20 cellular contexts compared by ENCODE assay signal in the genomic region with DNA sequence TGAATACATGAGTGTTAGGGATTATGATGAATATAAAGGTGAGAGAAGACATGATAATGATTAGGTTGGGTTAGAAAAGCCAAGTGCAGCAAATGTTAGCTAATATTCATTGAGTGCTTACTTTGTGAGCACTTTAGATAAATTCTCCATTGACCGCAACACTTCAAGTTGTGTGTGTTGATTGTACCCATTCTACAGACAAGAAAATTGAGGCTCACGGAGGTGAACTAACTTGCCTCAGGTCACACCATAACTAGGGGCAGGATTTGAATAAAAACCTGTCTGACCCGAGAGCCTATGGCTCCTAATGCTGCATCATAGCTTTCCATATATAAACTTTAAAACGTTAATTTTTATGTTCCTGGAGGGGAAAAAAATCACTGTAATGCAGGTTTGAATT. TPM values are rescaled to one million over a fixed set of nuclear protein-coding genes. Genes with fewer than 3 reads are reported as not detected.
A peak's percentile ranks its signal among the peaks of the same experiment; 100 is the strongest.
DNase-seq lines count a peak whose midpoint lies in the region; ATAC-seq, FAIRE-seq and TF ChIP-seq lines count a peak whose summit lies in the region.
"Had no signal": no experiment of that assay in that cellular context is flagged by ENCODE, and none has a peak within 500 bp of the region (broad histone marks: within the 10 kb centered on the region; RNA-seq: fewer than 3 reads in every experiment).

No MANE protein-coding gene starts in this region.

- peaks cover 26% of the 10 kb centered on the region for H3K4me1 ChIP-seq in MM.1S (ENCODE audit: low read length)
- H3K4me1 ChIP-seq in K562 (replicated peaks in 1 of 2; ENCODE audit: control insufficient read depth in 2 of 2, insufficient read depth in 2 of 2, low read length in 2 of 2), result no peaks in the 10 kb centered on the region
- peaks cover 10 to 22% (median 13%) of the 10 kb centered on the region in 3 donors for H3K4me1 ChIP-seq in esophagus squamous epithelium
- peaks cover 22 to 24% of the 10 kb centered on the region in 2 donors for H3K4me1 ChIP-seq in thyroid gland
- H3K4me1 ChIP-seq: BE2C, Caco-2 had no signal

- TF ChIP-seq RAD21 in K562 (CRISPR knock-in tag; conservative IDR thresholded peaks at IDR 0.05 in 1 of 2, IDR thresholded peaks at IDR 0.05 in 1 of 2), result no peak

- CTCF ChIA-PET in K562 (lab: Yijun Ruan, JAX; ENCODE audit: low intra/inter-chr PET ratio), result no interaction called here

- H3K4me3 ChIP-seq in MM.1S (ENCODE audit: low read length) (no peak overlapping the region), K562 (no peak overlapping the region), esophagus squamous epithelium (no peak overlapping the region), thyroid gland (replicated peaks in 1 of 3) (no peak overlapping the region)
- H3K4me3 ChIP-seq: GM23248 had no signal

- DNase-seq in MM.1S (no peak), K562 (ENCODE audit: extremely low read depth in 1 of 4, low spot score in 3 of 4) (no peak), esophagus squamous epithelium (lab: John Stamatoyannopoulos, UW) (no peak), thyroid gland (no peak), left lobe of liver (ENCODE audit: low spot score) (no peak)
- DNase-seq in effector memory CD8-positive, alpha-beta T cell, result no peak
- no peak for DNase-seq in activated CD4-positive, alpha-beta T cell treated with anti-CD3 and anti-CD28 coated beads, Interleukin-2, amount 10 ng/mL, durations not matched to agents 24 days and 14 days
- DNase-seq: BE2C; Caco-2; CD4-positive, alpha-beta T cell; GM23248; HFFc6 had no signal

- H3K27me3 ChIP-seq in MM.1S (replicated peaks; ENCODE audit: insufficient read depth, low read length) (no peaks in the 10 kb centered on the region), K562 (ENCODE audit: control insufficient read depth in 2 of 2, insufficient read depth in 2 of 2, low read length in 2 of 2) (peaks cover 3 to 39% of the 10 kb centered on the region in 2 experiments; a peak in 4 of 5 replicates), esophagus squamous epithelium (peaks cover 0 to 3% (median 0%) of the 10 kb centered on the region in 4 donors), thyroid gland (no peaks in the 10 kb centered on the region)
- H3K27me3 ChIP-seq: BE2C had no signal

- no peaks in the 10 kb centered on the region for H3K9me3 ChIP-seq in MM.1S (replicated peaks; ENCODE audit: insufficient read depth, low read length)
- H3K9me3 ChIP-seq in K562 (replicated peaks; ENCODE audit: control insufficient read depth, insufficient read depth, low read depth, low read length), result no peaks in the 10 kb centered on the region
- no peaks in the 10 kb centered on the region for H3K9me3 ChIP-seq in esophagus squamous epithelium
- no peaks in the 10 kb centered on the region for H3K9me3 ChIP-seq in thyroid gland
- H3K9me3 ChIP-seq: BE2C, Caco-2 had no signal

- H3F3A ChIP-seq in MM.1S (ENCODE audit: insufficient read depth, low read length), result peaks cover 5% of the 10 kb centered on the region; the same call in 1 of the 2 replicates

- no peaks in the 10 kb centered on the region for H3K9me2 ChIP-seq in MM.1S (replicated peaks; ENCODE audit: insufficient read depth, low read length)

- H3K36me3 ChIP-seq in MM.1S (replicated peaks; ENCODE audit: insufficient read depth, low read length) (no peaks in the 10 kb centered on the region), K562 (ENCODE audit: control insufficient read depth, insufficient read depth, low read length) (no peaks in the 10 kb centered on the region), esophagus squamous epithelium (no peaks in the 10 kb centered on the region), thyroid gland (no peaks in the 10 kb centered on the region)
- H3K36me3 ChIP-seq: BE2C had no signal

- H3K9ac ChIP-seq in MM.1S (ENCODE audit: low read length) (no peak overlapping the region), K562 (ENCODE audit: insufficient read depth in 1 of 2, low read depth in 2 of 2, low read length in 2 of 2) (no peak overlapping the region)
- H3K9ac ChIP-seq: GM23248 had no signal

- H3K4me3 Mint-ChIP-seq in effector memory CD8-positive, alpha-beta T cell, result no peak overlapping the region
- no peak overlapping the region for H3K4me3 Mint-ChIP-seq in activated CD4-positive, alpha-beta T cell treated with anti-CD3 and anti-CD28 coated beads, Interleukin-2, amount 10 ng/mL, durations not matched to agents 24 days and 14 days
- H3K4me3 Mint-ChIP-seq: CD4-positive, alpha-beta T cell; HFFc6; IgD-negative memory B cell had no signal

- H3K27ac Mint-ChIP-seq in effector memory CD8-positive, alpha-beta T cell, result no peak overlapping the region
- H3K27ac Mint-ChIP-seq in activated CD4-positive, alpha-beta T cell treated with anti-CD3 and anti-CD28 coated beads, Interleukin-2, amount 10 ng/mL, durations not matched to agents 24 days and 14 days, result no peak overlapping the region
- H3K27ac Mint-ChIP-seq: CD4-positive, alpha-beta T cell; HFFc6 had no signal

- ATAC-seq in K562, result no peak
- ATAC-seq in left lobe of liver, result no peak
- no peak for ATAC-seq in effector memory CD8-positive, alpha-beta T cell (replicated peaks)

- no peak for FAIRE-seq in K562 (lab: Jason Lieb, UNC)
- FAIRE-seq: A204.1, D721Med, G401.6, GM12891, GM19239, H54, HTR-8/SVneo had no signal

- intact Hi-C loops in K562 (cut with micrococcal nuclease), result no loop called here
- intact Hi-C loops in esophagus squamous epithelium (cut with DNase I), result no loop called here
- intact Hi-C loops in thyroid gland (cut with DNase I), result loop anchor here (5.0 kb wide), 1 partner anchor 54 kb away; no protein-coding TSS in a partner anchor
- intact Hi-C loops in activated CD4-positive, alpha-beta T cell treated with anti-CD3 and anti-CD28 coated beads, Interleukin-2, amount 10 ng/mL, durations not matched to agents 24 days and 14 days (cut with micrococcal nuclease), result no loop called here

- H3K27ac ChIP-seq in MM.1S (ENCODE audit: low read length) (peak overlapping the region; percentile 49; the same call in 1 of the 2 replicates), K562 (ENCODE audit: extremely low read depth, low read depth, low read length) (no peak overlapping the region), esophagus squamous epithelium (peak overlapping the region; percentile 25 to 78 (median 59)), thyroid gland (peak overlapping the region; percentile 74 to 92 (median 89))
- H3K27ac ChIP-seq: GM23248 had no signal

- no peaks in the 10 kb centered on the region for H3K9me1 ChIP-seq in K562 (ENCODE audit: control insufficient read depth, insufficient read depth, low read length)

- no peak for TF ChIP-seq EP300 in K562 (IDR thresholded peaks at IDR 0.05; ENCODE audit: low read length)

- H3K4me2 ChIP-seq in MM.1S (ENCODE audit: low read depth, low read length) (no peak overlapping the region), K562 (ENCODE audit: insufficient read depth, low read length) (no peak overlapping the region)

- in situ Hi-C loops in K562 (cut with MboI), result no loop called here

- 3% methylated on average over 4 of the region's 4 CpGs for WGBS in K562 (ENCODE audit: insufficient coverage, low coverage, missing lambda C conversion rate)
- 65 to 83% methylated on average over 4 of the region's 4 CpGs for WGBS in esophagus squamous epithelium, 2 donors
- WGBS in thyroid gland, 2 donors, result 62 to 92% methylated on average over 4 of the region's 4 CpGs

- H3K9me3 Mint-ChIP-seq in effector memory CD8-positive, alpha-beta T cell, result no peaks in the 10 kb centered on the region
- no peaks in the 10 kb centered on the region for H3K9me3 Mint-ChIP-seq in activated CD4-positive, alpha-beta T cell treated with anti-CD3 and anti-CD28 coated beads, Interleukin-2, amount 10 ng/mL, durations not matched to agents 24 days and 14 days
- H3K9me3 Mint-ChIP-seq: CD4-positive, alpha-beta T cell had no signal

- H4K20me1 ChIP-seq in MM.1S (ENCODE audit: insufficient read depth, low read length) (no peaks in the 10 kb centered on the region), K562 (replicated peaks; ENCODE audit: control insufficient read depth, insufficient read depth, low read length) (peaks cover 4% of the 10 kb centered on the region; the same call in 1 of the 2 replicates)

- H3K27me3 Mint-ChIP-seq in effector memory CD8-positive, alpha-beta T cell, result no peaks in the 10 kb centered on the region
- H3K27me3 Mint-ChIP-seq in activated CD4-positive, alpha-beta T cell treated with anti-CD3 and anti-CD28 coated beads, Interleukin-2, amount 10 ng/mL, durations not matched to agents 24 days and 14 days, result no peaks in the 10 kb centered on the region
- H3K27me3 Mint-ChIP-seq: CD4-positive, alpha-beta T cell; IgD-negative memory B cell had no signal

- H2AFZ ChIP-seq in MM.1S (ENCODE audit: low read length), result no peak overlapping the region
- no peak overlapping the region for H2AFZ ChIP-seq in K562 (ENCODE audit: low read depth, low read length)
- H2AFZ ChIP-seq: GM23248 had no signal

- BruUV-seq in K562 (replicated peaks; lab: Mats Ljungman, UMichigan), result no TSS peak

- no peaks in the 10 kb centered on the region for H3K36me3 Mint-ChIP-seq in effector memory CD8-positive, alpha-beta T cell (ENCODE audit: insufficient read depth)
- H3K36me3 Mint-ChIP-seq in activated CD4-positive, alpha-beta T cell treated with anti-CD3 and anti-CD28 coated beads, Interleukin-2, amount 10 ng/mL, durations not matched to agents 24 days and 14 days (ENCODE audit: low read depth), result no peaks in the 10 kb centered on the region
- H3K36me3 Mint-ChIP-seq: IgD-negative memory B cell had no signal

- TF ChIP-seq POLR2A in K562 (conservative IDR thresholded peaks at IDR 0.05), result no peak
- TF ChIP-seq POLR2A in esophagus squamous epithelium (IDR thresholded peaks at IDR 0.05), result no peak
- no peak for TF ChIP-seq POLR2A in thyroid gland (IDR thresholded peaks at IDR 0.05)

- POLR2A ChIA-PET in K562 (lab: Yijun Ruan, JAX), result no interaction called here

- TF ChIP-seq CTCF in MM.1S (IDR thresholded peaks at IDR 0.05; ENCODE audit: low read length) (no peak), K562 (IDR thresholded peaks at IDR 0.05 in 2 of 3, conservative IDR thresholded peaks at IDR 0.05 in 1 of 3; ENCODE audit: insufficient read depth in 2 of 3, low read depth in 1 of 3, low read length in 3 of 3) (no peak), esophagus squamous epithelium (IDR thresholded peaks at IDR 0.05) (no peak), thyroid gland (IDR thresholded peaks at IDR 0.05) (no peak)

- no peaks in the 10 kb centered on the region for H3K4me1 Mint-ChIP-seq in effector memory CD8-positive, alpha-beta T cell (ENCODE audit: low read depth in 2 of 2)
- H3K4me1 Mint-ChIP-seq in activated CD4-positive, alpha-beta T cell treated with anti-CD3 and anti-CD28 coated beads, Interleukin-2, amount 10 ng/mL, durations not matched to agents 24 days and 14 days, result peaks cover 3% of the 10 kb centered on the region
- H3K4me1 Mint-ChIP-seq: IgD-negative memory B cell had no signal

- no peaks in the 10 kb centered on the region for H3K79me2 ChIP-seq in MM.1S (ENCODE audit: low read length)
- H3K79me2 ChIP-seq in K562 (ENCODE audit: control insufficient read depth, insufficient read depth, low read length), result no peaks in the 10 kb centered on the region

RNA-seq across cellular contexts. Expression of a gene that starts 15.2 kb away (rescaled TPM):
- not detected in 2 replicates for total RNA-seq in K562 (2011; cell fraction: chromatin; rRNA removed; ENCODE audit: low replicate concordance)
- total RNA-seq in K562 (2011; cell fraction: nucleolus; rRNA removed), result not detected in 2 replicates
- not detected in 2 replicates for total RNA-seq in K562 (2011; cell fraction: nucleoplasm; rRNA removed)
- total RNA-seq in K562 (2014; rRNA removed), result not detected in 2 replicates
- not detected in 2 replicates for total RNA-seq in K562 (2014; rRNA removed; fragmentation: Illumina TruSeq; extraction: Trizol)
- not detected in 2 replicates for total RNA-seq in K562 (2015; rRNA removed; fragmentation: Illumina TruSeq; extraction: Trizol)
- total RNA-seq in K562 (2021), result not detected in 2 replicates
- not detected in 2 replicates for polyA plus RNA-seq in K562 (2011; rRNA removed)
- not detected in 2 replicates for polyA plus RNA-seq in K562 (2011; cell fraction: cytosol; rRNA removed)
- not detected in 2 replicates for polyA plus RNA-seq in K562 (2011; cell fraction: nucleus; rRNA removed)
- not detected in 2 replicates for polyA plus RNA-seq in K562 (2012)
- polyA plus RNA-seq in K562 (2014; fragmentation: Illumina TruSeq; extraction: Trizol), result not detected in 2 replicates
- not detected for polyA plus RNA-seq in K562 (2014; fragmentation: Nextera tagmentation; extraction: Ambion mirVana)
- not detected in 2 replicates for polyA plus RNA-seq in K562 (2014; rRNA removed)
- polyA minus RNA-seq in K562 (2011; rRNA and poly(A)+ RNA removed), result not detected in 2 replicates
- not detected in 2 replicates for polyA minus RNA-seq in K562 (2011; cell fraction: cytosol; rRNA and poly(A)+ RNA removed)
- not detected in 2 replicates for polyA minus RNA-seq in K562 (2011; cell fraction: nucleus; rRNA and poly(A)+ RNA removed)
- under 1 TPM in 3 of 4 donors, not detected in 1; 0.04 to 0.19 (median 0.04) TPM for total RNA-seq in esophagus squamous epithelium
- total RNA-seq in thyroid gland, result under 1 TPM in 3 of 4 donors, not detected in 1; 0.11 to 0.15 (median 0.13) TPM
- total RNA-seq in left lobe of liver, result not detected
- total RNA-seq in activated CD4-positive, alpha-beta T cell treated with anti-CD3 and anti-CD28 coated beads, Interleukin-2, amount 10 ng/mL, durations not matched to agents 24 days and 14 days, result 0.16 and 0.21 TPM in 2 replicates
- total RNA-seq: Caco-2, GM23248, HFFc6 had no signal
- polyA plus RNA-seq: GM23248, IgD-negative memory B cell had no signal
